ENCODE assay signal across 10 cellular contexts in genomic region chr1:153611024-153611352, GRCh38. TPM values are rescaled to one million over a fixed set of nuclear protein-coding genes. Genes with fewer than 3 reads are reported as not detected.
DNase-seq lines count a peak whose midpoint lies in the region; FAIRE-seq and TF ChIP-seq lines count a peak whose summit lies in the region.
"Had no signal": no experiment of that assay in that cellular context is flagged by ENCODE, and none has a peak within 500 bp of the region (broad histone marks: within the 10 kb centered on the region; RNA-seq: fewer than 3 reads in every experiment).

No MANE protein-coding gene starts in this region.

- H3K27me3 ChIP-seq in bronchial epithelial cell (ENCODE audit: control insufficient read depth, insufficient read depth, low read length) (no peaks in the 10 kb centered on the region), ovary (no peaks in the 10 kb centered on the region)

- TF ChIP-seq EP300 in ovary (IDR thresholded peaks at IDR 0.05) = no peak

- H3K9me3 ChIP-seq in ovary = no peaks in the 10 kb centered on the region
- H3K9me3 ChIP-seq: neutrophil had no signal

- H3K4me1 ChIP-seq in ovary (ENCODE audit: insufficient read depth) = peaks cover 27% of the 10 kb centered on the region

- 55 to 70% (median 57%) methylated on average over 4 of the region's 4 CpGs for WGBS in ovary, 3 donors

- H3K36me3 ChIP-seq in bronchial epithelial cell (ENCODE audit: control insufficient read depth, insufficient read depth, low read length) (peaks cover 36% of the 10 kb centered on the region), ovary (no peaks in the 10 kb centered on the region)
- H3K36me3 ChIP-seq: neutrophil had no signal

- intact Hi-C loops in ovary (cut with DNase I) = no loop called here

- H3K4me3 ChIP-seq in bronchial epithelial cell (ENCODE audit: low read depth, low read length) (peak overlapping the region; percentile 88), ovary (no peak overlapping the region)

- TF ChIP-seq CTCF in GM13976 (IDR thresholded peaks at IDR 0.05; ENCODE audit: borderline replicate concordance, control extremely low read depth, extremely low read depth, insufficient read depth, missing control alignments) (no peak), bronchial epithelial cell (IDR thresholded peaks at IDR 0.05; ENCODE audit: insufficient read depth, low read length, severe bottlenecking) (no peak), ovary (IDR thresholded peaks at IDR 0.05) (no peak)

- TF ChIP-seq POLR2A in ovary (IDR thresholded peaks at IDR 0.05) = no peak

- in situ Hi-C loops in GM13976 (cut with MboI; ENCODE audit: low sequenced_read_pairs, unreplicated experiment) = no loop called here
- in situ Hi-C loops in KBM-7 (cut with MboI; ENCODE audit: low pct_unique_long_range_greater_than_20kb, low sequenced_read_pairs) = no loop called here

- DNase-seq in GM13976 (ENCODE audit: low spot score) (peak; percentile 32), bronchial epithelial cell (ENCODE audit: low read depth) (peak; percentile 89), ovary (no peak), NCI-H510A treated with DMSO at 0.1 percent for 48 hours (lab: John Stamatoyannopoulos, UW) (no peak), KBM-7 (no peak), putamen (ENCODE audit: low spot score) (no peak)
- DNase-seq: activated CD8-positive, alpha-beta T cell treated with anti-CD3 and anti-CD28 coated beads for 36 hours; DMS153; NK-92 treated with Interleukin-12 subunit alpha and Interleukin-12 subunit beta, amount 100 ng/mL, for 24 hours had no signal

- FAIRE-seq in bronchial epithelial cell (lab: Jason Lieb, UNC) = no peak

- H3K27ac ChIP-seq in ovary = peak overlapping the region; percentile 54 to 72
- H3K27ac ChIP-seq: neutrophil had no signal

RNA-seq across cellular contexts. Expression of gene S100A16, which starts 1.9 kb away (rescaled TPM):
- 886 and 1,542 TPM in 2 replicates for total RNA-seq in bronchial epithelial cell
- total RNA-seq in ovary = 100 to 1,000 TPM in 2 of 7 donors, 10 to 100 TPM in 5; 40.7 to 110 (median 67.3) TPM
- 100 to 1,000 TPM; 117 to 200 TPM for polyA plus RNA-seq in ovary
- total RNA-seq: activated CD8-positive, alpha-beta T cell treated with anti-CD3 and anti-CD28 coated beads for 36 hours had no signal

RNA-seq across cellular contexts. Expression of gene S100A14, which starts 5.1 kb away (rescaled TPM):
- 1,221 and 1,339 TPM in 2 replicates for total RNA-seq in bronchial epithelial cell
- total RNA-seq in ovary = 10 to 100 TPM in 1 of 7 donors, 1 to 10 TPM in 4, not detected in 2; 1.3 to 19.8 (median 2.9) TPM
- under 1 TPM; 0.40 to 0.68 TPM for polyA plus RNA-seq in ovary
- total RNA-seq: activated CD8-positive, alpha-beta T cell treated with anti-CD3 and anti-CD28 coated beads for 36 hours had no signal

RNA-seq across cellular contexts. Expression of gene S100A13, which starts 16.3 kb away (rescaled TPM):
- 44.5 and 69.8 TPM in 2 replicates for total RNA-seq in bronchial epithelial cell
- 100 to 1,000 TPM in 4 of 7 donors, 10 to 100 TPM in 3; 73.2 to 263 (median 103) TPM for total RNA-seq in ovary
- 100 to 1,000 TPM; 179 to 560 TPM for polyA plus RNA-seq in ovary

RNA-seq across cellular contexts. Expression of gene S100A1, which starts 17.2 kb away (rescaled TPM):
- total RNA-seq in bronchial epithelial cell (not detected in 2 replicates), ovary (10 to 100 TPM in 2 of 7 donors, 1 to 10 TPM in 3, under 1 TPM in 1, not detected in 1; 0.91 to 77.2 (median 4.8) TPM)
- polyA plus RNA-seq in ovary = 1 to 10 TPM in 1 of 2 donors, under 1 TPM in 1; 0.97 to 1.2 TPM
- total RNA-seq: activated CD8-positive, alpha-beta T cell treated with anti-CD3 and anti-CD28 coated beads for 36 hours had no signal

RNA-seq across cellular contexts. Expression of gene CHTOP, which starts 22.9 kb away (rescaled TPM):
- total RNA-seq in bronchial epithelial cell (51.9 and 61.2 TPM in 2 replicates), ovary (10 to 100 TPM; 54.0 to 91.1 (median 79.0) TPM)
- 10 to 100 TPM; 66.3 to 72.9 TPM for polyA plus RNA-seq in ovary

Comparison
In these comparisons a context has a peak if more than half of its experiments do, and no peak if none do; other contexts are left out.
1. DNase-seq: peak in GM13976 (single experiment) and bronchial epithelial cell (single experiment); none in ovary (0 of 5), NCI-H510A treated with DMSO at 0.1 percent for 48 hours (single experiment), KBM-7 (single experiment) and putamen (single experiment).
2. RNA of gene S100A14, which starts 5.1 kb away (total RNA-seq): 1,221 to 1,339 TPM in bronchial epithelial cell; 1.3 to 19.8 TPM in ovary; every median in the first group is over 10 times any median in the second.